8 cellular contexts compared by ENCODE assay signal in the genomic region with DNA sequence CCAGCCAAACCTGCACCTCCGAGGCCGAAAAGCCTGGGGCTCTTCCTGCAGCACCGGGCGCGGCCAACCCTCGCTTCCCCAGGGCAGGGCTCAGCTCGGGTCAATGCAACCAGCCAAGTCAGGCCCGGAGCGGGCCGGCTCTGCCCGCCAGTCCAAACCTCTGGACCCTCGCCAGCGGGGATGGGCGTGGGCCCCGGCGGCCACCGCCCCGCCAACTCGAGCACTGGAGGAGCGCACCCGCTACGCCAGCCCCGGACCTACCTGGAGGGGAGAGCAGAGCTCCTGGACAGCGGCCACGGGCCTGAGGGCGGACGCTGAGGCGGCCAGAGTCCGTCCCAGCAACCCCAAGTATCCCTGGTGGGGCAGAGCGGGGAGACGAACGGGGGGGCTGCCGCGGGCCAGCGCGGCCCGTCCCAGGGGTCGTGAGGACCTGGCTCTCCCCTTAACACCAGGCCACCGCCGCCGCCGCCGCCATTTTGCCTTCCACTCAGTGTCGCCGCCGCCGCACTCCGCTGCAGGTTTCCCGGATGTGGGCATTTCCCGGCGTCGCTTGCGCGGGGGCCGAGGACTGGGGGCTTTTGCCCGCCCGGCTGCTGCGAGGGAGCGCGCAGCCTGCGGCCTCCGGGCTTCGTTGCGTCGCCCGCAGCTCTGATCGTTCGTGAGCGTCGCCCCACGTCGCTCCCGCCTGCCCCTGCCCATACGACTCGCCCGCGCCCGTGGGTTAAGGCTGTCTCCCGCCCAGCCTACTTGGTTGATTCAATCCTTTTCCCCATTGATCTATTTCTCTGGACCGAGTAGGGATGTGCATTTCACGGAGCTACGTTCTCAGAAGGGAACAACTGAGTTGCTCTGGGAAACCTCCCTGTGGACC. TPM values are rescaled to one million over a fixed set of nuclear protein-coding genes. Genes with fewer than 3 reads are reported as not detected.
A peak's percentile ranks its signal among the peaks of the same experiment; 100 is the strongest.
DNase-seq lines count a peak whose midpoint lies in the region; ATAC-seq and TF ChIP-seq lines count a peak whose summit lies in the region.

LATS1 (minus strand) TSS at position 514 of the 871 bp plus-strand sequence. CDS start 15,975 bp downstream, outside the sequence.

- H3K36me3 ChIP-seq in H7 (replicated peaks; ENCODE audit: control insufficient read depth, insufficient read depth, low read length) = no peaks in the 10 kb centered on the region
- H3K36me3 ChIP-seq in Loucy (ENCODE audit: insufficient read depth, low read length) = no peaks in the 10 kb centered on the region; the same call in 1 of the 2 replicates

- no peaks in the 10 kb centered on the region for H3K27me3 Mint-ChIP-seq in nephron progenitor cell (ENCODE audit: low read depth, poor library complexity)
- no peaks in the 10 kb centered on the region for H3K27me3 Mint-ChIP-seq in stimulated activated naive CD8-positive, alpha-beta T cell treated with anti-CD3 and anti-CD28 coated beads, Interleukin-15, amount 100 ng/mL, for 72 hours

- H3K4me3 ChIP-seq in H7 (ENCODE audit: insufficient read depth, low read depth, low read length) (peak within 1 kb of the TSS; percentile 94), Loucy (ENCODE audit: low read length, poor library complexity, severe bottlenecking) (peak within 1 kb of the TSS; percentile 81), fibroblast of the aortic adventitia (ENCODE audit: low read depth, low read length) (peak within 1 kb of the TSS; percentile 86)

- H3K9me3 Mint-ChIP-seq in nephron progenitor cell = no peaks in the 10 kb centered on the region
- no peaks in the 10 kb centered on the region for H3K9me3 Mint-ChIP-seq in stimulated activated naive CD8-positive, alpha-beta T cell treated with anti-CD3 and anti-CD28 coated beads, Interleukin-15, amount 100 ng/mL, for 72 hours

- no peaks in the 10 kb centered on the region for H3K27me3 ChIP-seq in H7 (ENCODE audit: control insufficient read depth, insufficient read depth, low read length)
- no peaks in the 10 kb centered on the region for H3K27me3 ChIP-seq in Loucy (ENCODE audit: insufficient read depth, low read length, poor library complexity, severe bottlenecking)

- H3K27ac Mint-ChIP-seq in nephron progenitor cell = peak within 1 kb of the TSS; percentile 99
- peak within 1 kb of the TSS; percentile 97 to 98 for H3K27ac Mint-ChIP-seq in stimulated activated naive CD8-positive, alpha-beta T cell treated with anti-CD3 and anti-CD28 coated beads, Interleukin-15, amount 100 ng/mL, for 72 hours

- peaks cover 25% of the 10 kb centered on the region for H3K4me1 ChIP-seq in Loucy (ENCODE audit: insufficient read depth, low read length, poor library complexity, severe bottlenecking)

- H2AFZ ChIP-seq in Loucy (ENCODE audit: low read length) = peak within 1 kb of the TSS; percentile 75

- no peaks in the 10 kb centered on the region for H3K9me2 ChIP-seq in Loucy (replicated peaks; ENCODE audit: low read depth, low read length)

- H3K4me1 Mint-ChIP-seq in nephron progenitor cell = peaks cover 24% of the 10 kb centered on the region
- H3K4me1 Mint-ChIP-seq in stimulated activated naive CD8-positive, alpha-beta T cell treated with anti-CD3 and anti-CD28 coated beads, Interleukin-15, amount 100 ng/mL, for 72 hours = peaks cover 18% of the 10 kb centered on the region

- TF ChIP-seq CTCF in Loucy (conservative IDR thresholded peaks at IDR 0.05; ENCODE audit: low read length) (no peak), fibroblast of the aortic adventitia (IDR thresholded peaks at IDR 0.05; ENCODE audit: insufficient read depth, low read length) (no peak), nephron progenitor cell (IDR thresholded peaks at IDR 0.05) (no peak)

- H3K9me3 ChIP-seq in Loucy (ENCODE audit: insufficient read depth, low read depth, low read length) = no peaks in the 10 kb centered on the region

- ATAC-seq in stimulated activated naive CD8-positive, alpha-beta T cell treated with anti-CD3 and anti-CD28 coated beads, Interleukin-15, amount 100 ng/mL, for 72 hours = peak; percentile 94

- peak within 1 kb of the TSS; percentile 93 for H3K4me2 ChIP-seq in Loucy (ENCODE audit: low read depth, low read length, poor library complexity, severe bottlenecking)

- DNase-seq in ELR (ENCODE audit: low read depth) (peak; percentile 90), H7 (peak; percentile 89), SHP77 (lab: John Stamatoyannopoulos, UW) (peak; percentile 70 to 89), fibroblast of the aortic adventitia (ENCODE audit: low read depth) (peak; percentile 87), nephron progenitor cell (peak; percentile 89)
- peak; percentile 87 for DNase-seq in activated effector memory CD4-positive, alpha-beta T cell treated with Interleukin-2 at 50 U/mL for 16 hours
- peak; percentile 91 to 93 for DNase-seq in stimulated activated naive CD8-positive, alpha-beta T cell treated with anti-CD3 and anti-CD28 coated beads, Interleukin-15, amount 100 ng/mL, for 72 hours

- H3K9ac ChIP-seq in Loucy (ENCODE audit: low read depth, low read length, poor library complexity, severe bottlenecking) = peak within 1 kb of the TSS; percentile 91

- no peaks in the 10 kb centered on the region for H3F3A ChIP-seq in Loucy (ENCODE audit: low read depth)

- H3K79me2 ChIP-seq in Loucy (ENCODE audit: insufficient read depth, low read length) = peaks cover 65% of the 10 kb centered on the region

- peaks cover 32% of the 10 kb centered on the region for H3K36me3 Mint-ChIP-seq in nephron progenitor cell (ENCODE audit: low read depth)

- H3K4me3 Mint-ChIP-seq in nephron progenitor cell = peak within 1 kb of the TSS; percentile 93
- H3K4me3 Mint-ChIP-seq in stimulated activated naive CD8-positive, alpha-beta T cell treated with anti-CD3 and anti-CD28 coated beads, Interleukin-15, amount 100 ng/mL, for 72 hours = peak within 1 kb of the TSS; percentile 98 to 100

- H4K20me1 ChIP-seq in Loucy (ENCODE audit: insufficient read depth, low read length, poor library complexity, severe bottlenecking) = peaks cover 43% of the 10 kb centered on the region

RNA-seq across cellular contexts. Expression of gene LATS1, which starts in this region (rescaled TPM):
- total RNA-seq in H7 (2014; rRNA removed; shearing (Covaris generic)) = 13.5 and 15.2 TPM in 2 replicates
- total RNA-seq in fibroblast of the aortic adventitia (ENCODE audit: low replicate concordance) = 10.1 and 33.4 TPM in 2 replicates

Comparison
In these comparisons a context has a peak if more than half of its experiments do, and no peak if none do; other contexts are left out.
1. Peak in every context shown above with its lines: DNase-seq, ATAC-seq and H3K4me3 ChIP-seq.